ENCODE assay signal across 1 cellular context in the genomic region with DNA sequence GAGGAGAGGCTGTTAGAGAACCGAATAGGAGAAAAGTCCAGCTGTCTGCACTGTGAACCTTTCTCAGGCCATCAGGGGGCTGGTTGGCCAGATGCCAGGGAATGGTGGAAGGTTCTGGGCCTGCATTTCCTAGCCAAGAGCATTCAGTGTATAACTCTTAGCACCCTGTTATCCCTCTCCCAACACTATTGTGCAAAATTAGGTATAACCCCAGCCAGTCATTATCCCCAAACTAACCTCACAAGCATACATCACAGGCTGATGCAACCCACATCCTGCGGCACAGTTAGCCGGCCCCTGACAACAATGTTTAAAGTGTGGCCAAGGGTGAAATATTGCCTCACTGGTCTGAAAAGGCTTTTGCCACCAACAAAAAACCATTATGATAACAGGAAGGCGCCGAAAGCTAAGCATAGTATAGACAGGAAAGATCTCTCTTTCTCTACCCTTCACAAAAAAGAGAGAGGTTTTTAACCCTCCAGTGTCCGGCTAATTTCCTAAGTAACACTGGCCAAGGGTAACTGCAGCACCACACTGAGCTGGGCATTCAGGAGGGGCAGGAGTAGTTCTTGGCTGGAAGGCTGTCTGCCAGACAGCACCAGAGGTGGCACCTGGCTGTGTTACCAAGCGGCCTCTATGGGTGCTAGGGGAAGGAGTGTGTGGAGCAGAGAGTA.
TF ChIP-seq lines count a peak whose summit lies in the region.

No MANE protein-coding gene starts in this region.

TF ChIP-seq in HepG2, 621 proteins besides CTCF, POLR2A, EP300 and RAD21 (continued from another document and continues in another):
- TF ChIP-seq, protein P1, sequence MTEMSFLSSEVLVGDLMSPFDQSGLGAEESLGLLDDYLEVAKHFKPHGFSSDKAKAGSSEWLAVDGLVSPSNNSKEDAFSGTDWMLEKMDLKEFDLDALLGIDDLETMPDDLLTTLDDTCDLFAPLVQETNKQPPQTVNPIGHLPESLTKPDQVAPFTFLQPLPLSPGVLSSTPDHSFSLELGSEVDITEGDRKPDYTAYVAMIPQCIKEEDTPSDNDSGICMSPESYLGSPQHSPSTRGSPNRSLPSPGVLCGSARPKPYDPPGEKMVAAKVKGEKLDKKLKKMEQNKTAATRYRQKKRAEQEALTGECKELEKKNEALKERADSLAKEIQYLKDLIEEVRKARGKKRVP (CRISPR knock-in tag; IDR thresholded peaks at IDR 0.05) = peak; percentile 90 to 99
- TF ChIP-seq SNAPC4 (CRISPR knock-in tag; IDR thresholded peaks at IDR 0.05) = no peak
- TF ChIP-seq SP4 (CRISPR knock-in tag; IDR thresholded peaks at IDR 0.05) = no peak
- TF ChIP-seq ZNF414 (CRISPR knock-in tag; IDR thresholded peaks at IDR 0.05) = peak; percentile 78; the same call in 1 of the 2 replicates
- TF ChIP-seq, protein P2, sequence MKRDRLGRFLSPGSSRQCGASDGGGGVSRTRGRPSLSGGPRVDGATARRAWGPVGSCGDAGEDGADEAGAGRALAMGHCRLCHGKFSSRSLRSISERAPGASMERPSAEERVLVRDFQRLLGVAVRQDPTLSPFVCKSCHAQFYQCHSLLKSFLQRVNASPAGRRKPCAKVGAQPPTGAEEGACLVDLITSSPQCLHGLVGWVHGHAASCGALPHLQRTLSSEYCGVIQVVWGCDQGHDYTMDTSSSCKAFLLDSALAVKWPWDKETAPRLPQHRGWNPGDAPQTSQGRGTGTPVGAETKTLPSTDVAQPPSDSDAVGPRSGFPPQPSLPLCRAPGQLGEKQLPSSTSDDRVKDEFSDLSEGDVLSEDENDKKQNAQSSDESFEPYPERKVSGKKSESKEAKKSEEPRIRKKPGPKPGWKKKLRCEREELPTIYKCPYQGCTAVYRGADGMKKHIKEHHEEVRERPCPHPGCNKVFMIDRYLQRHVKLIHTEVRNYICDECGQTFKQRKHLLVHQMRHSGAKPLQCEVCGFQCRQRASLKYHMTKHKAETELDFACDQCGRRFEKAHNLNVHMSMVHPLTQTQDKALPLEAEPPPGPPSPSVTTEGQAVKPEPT (CRISPR knock-in tag; IDR thresholded peaks at IDR 0.05; ENCODE audit: low read depth) = no peak
- peak; percentile 69 for TF ChIP-seq SAP130 (CRISPR knock-in tag; IDR thresholded peaks at IDR 0.05; ENCODE audit: low read depth)
- TF ChIP-seq E2F1 (CRISPR knock-in tag; IDR thresholded peaks at IDR 0.05) = no peak
- TF ChIP-seq ZKSCAN8 (CRISPR knock-in tag; IDR thresholded peaks at IDR 0.05; ENCODE audit: borderline replicate concordance) = no peak
- 0 out of 2 replicates have a peak, but pooled peaks have one; percentile 15 for TF ChIP-seq TGIF2 (CRISPR knock-in tag; IDR thresholded peaks at IDR 0.05)
- TF ChIP-seq, protein P3, sequence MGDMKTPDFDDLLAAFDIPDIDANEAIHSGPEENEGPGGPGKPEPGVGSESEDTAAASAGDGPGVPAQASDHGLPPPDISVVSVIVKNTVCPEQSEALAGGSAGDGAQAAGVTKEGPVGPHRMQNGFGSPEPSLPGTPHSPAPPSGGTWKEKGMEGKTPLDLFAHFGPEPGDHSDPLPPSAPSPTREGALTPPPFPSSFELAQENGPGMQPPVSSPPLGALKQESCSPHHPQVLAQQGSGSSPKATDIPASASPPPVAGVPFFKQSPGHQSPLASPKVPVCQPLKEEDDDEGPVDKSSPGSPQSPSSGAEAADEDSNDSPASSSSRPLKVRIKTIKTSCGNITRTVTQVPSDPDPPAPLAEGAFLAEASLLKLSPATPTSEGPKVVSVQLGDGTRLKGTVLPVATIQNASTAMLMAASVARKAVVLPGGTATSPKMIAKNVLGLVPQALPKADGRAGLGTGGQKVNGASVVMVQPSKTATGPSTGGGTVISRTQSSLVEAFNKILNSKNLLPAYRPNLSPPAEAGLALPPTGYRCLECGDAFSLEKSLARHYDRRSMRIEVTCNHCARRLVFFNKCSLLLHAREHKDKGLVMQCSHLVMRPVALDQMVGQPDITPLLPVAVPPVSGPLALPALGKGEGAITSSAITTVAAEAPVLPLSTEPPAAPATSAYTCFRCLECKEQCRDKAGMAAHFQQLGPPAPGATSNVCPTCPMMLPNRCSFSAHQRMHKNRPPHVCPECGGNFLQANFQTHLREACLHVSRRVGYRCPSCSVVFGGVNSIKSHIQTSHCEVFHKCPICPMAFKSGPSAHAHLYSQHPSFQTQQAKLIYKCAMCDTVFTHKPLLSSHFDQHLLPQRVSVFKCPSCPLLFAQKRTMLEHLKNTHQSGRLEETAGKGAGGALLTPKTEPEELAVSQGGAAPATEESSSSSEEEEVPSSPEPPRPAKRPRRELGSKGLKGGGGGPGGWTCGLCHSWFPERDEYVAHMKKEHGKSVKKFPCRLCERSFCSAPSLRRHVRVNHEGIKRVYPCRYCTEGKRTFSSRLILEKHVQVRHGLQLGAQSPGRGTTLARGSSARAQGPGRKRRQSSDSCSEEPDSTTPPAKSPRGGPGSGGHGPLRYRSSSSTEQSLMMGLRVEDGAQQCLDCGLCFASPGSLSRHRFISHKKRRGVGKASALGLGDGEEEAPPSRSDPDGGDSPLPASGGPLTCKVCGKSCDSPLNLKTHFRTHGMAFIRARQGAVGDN (CRISPR knock-in tag; IDR thresholded peaks at IDR 0.05) = peak; percentile 51
- TF ChIP-seq ZNF430 (CRISPR knock-in tag; IDR thresholded peaks at IDR 0.05) = peak; percentile 65; the same call in 1 of the 2 replicates
- no peak for TF ChIP-seq ZFP37 (CRISPR knock-in tag; IDR thresholded peaks at IDR 0.05; ENCODE audit: borderline replicate concordance)
- TF ChIP-seq MLXIP (CRISPR knock-in tag; IDR thresholded peaks at IDR 0.05; ENCODE audit: borderline replicate concordance) = no peak
- TF ChIP-seq ZHX1 (CRISPR knock-in tag; IDR thresholded peaks at IDR 0.05; ENCODE audit: low read depth) = no peak; the same call in 1 of the 2 replicates
- peak; percentile 53; the same call in 1 of the 2 replicates for TF ChIP-seq ZNF501 (CRISPR knock-in tag; IDR thresholded peaks at IDR 0.05)
- TF ChIP-seq ZMYM4 (CRISPR knock-in tag; IDR thresholded peaks at IDR 0.05) = peak; percentile 71
- TF ChIP-seq ZNF569 (CRISPR knock-in tag; IDR thresholded peaks at IDR 0.05; ENCODE audit: borderline replicate concordance) = 0 out of 2 replicates have a peak, but pooled peaks have one; percentile 48
- no peak for TF ChIP-seq HCFC1 (IDR thresholded peaks at IDR 0.05; ENCODE audit: low read depth, low read length)
- no peak for TF ChIP-seq NFIB (CRISPR knock-in tag; IDR thresholded peaks at IDR 0.05; ENCODE audit: borderline replicate concordance)
- TF ChIP-seq JDP2 (CRISPR knock-in tag; IDR thresholded peaks at IDR 0.05; ENCODE audit: borderline replicate concordance) = no peak
- TF ChIP-seq TOPORS (CRISPR knock-in tag; IDR thresholded peaks at IDR 0.05) = 0 out of 2 replicates have a peak, but pooled peaks have one; percentile 40
- no peak for TF ChIP-seq MXD3 (CRISPR knock-in tag; IDR thresholded peaks at IDR 0.05)
- TF ChIP-seq HIVEP1 (CRISPR knock-in tag; IDR thresholded peaks at IDR 0.05) = no peak
- peak; percentile 81; the same call in 1 of the 2 replicates for TF ChIP-seq RFXAP (CRISPR knock-in tag; IDR thresholded peaks at IDR 0.05; ENCODE audit: borderline replicate concordance)
- no peak for TF ChIP-seq ZNF234 (CRISPR knock-in tag; conservative IDR thresholded peaks at IDR 0.05)
- TF ChIP-seq RBFOX2 (IDR thresholded peaks at IDR 0.05; ENCODE audit: low read depth, low read length) = no peak; the same call in 1 of the 2 replicates
- no peak for TF ChIP-seq HMGA1 (CRISPR knock-in tag; conservative IDR thresholded peaks at IDR 0.05)
